ENCODE assay signal across 1 cellular context in the genomic region with DNA sequence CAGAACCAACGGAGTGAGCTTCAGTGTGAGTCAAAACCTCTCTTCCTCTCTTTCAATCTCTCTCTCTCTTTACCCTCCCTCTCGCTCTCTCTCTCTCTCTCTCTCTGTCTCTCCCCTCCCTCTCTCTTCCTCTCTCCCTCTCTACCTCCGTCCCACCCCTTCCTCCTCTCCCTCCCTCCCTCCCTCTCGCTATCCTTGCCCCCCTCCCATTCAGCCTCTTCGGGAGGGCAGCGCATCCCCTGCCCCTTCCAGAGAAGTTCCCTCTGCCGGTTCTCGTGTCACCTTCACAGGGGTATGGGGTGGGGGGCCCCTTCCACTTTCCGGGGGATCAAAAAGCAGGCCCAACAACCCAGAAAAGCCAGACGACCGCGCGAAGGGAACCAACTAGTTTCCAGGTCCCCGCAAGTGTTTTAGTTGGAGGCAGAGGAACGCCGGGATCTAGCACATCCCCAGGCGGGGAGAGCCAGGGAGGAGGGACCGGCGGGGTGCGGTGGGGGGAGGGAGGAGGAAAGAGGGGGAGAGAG.
TF ChIP-seq lines count a peak whose summit lies in the region.

No MANE protein-coding gene starts in this region.

TF ChIP-seq in SK-N-SH, 30 proteins besides CTCF, POLR2A, EP300 and RAD21 (continued from another document):
- TF ChIP-seq, protein P1, sequence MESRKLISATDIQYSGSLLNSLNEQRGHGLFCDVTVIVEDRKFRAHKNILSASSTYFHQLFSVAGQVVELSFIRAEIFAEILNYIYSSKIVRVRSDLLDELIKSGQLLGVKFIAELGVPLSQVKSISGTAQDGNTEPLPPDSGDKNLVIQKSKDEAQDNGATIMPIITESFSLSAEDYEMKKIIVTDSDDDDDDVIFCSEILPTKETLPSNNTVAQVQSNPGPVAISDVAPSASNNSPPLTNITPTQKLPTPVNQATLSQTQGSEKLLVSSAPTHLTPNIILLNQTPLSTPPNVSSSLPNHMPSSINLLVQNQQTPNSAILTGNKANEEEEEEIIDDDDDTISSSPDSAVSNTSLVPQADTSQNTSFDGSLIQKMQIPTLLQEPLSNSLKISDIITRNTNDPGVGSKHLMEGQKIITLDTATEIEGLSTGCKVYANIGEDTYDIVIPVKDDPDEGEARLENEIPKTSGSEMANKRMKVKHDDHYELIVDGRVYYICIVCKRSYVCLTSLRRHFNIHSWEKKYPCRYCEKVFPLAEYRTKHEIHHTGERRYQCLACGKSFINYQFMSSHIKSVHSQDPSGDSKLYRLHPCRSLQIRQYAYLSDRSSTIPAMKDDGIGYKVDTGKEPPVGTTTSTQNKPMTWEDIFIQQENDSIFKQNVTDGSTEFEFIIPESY (IDR thresholded peaks at IDR 0.05; ENCODE audit: borderline replicate concordance, low read depth): no peak
- TF ChIP-seq EZH2phosphoT487 (IDR thresholded peaks at IDR 0.05; ENCODE audit: borderline replicate concordance, low read depth) (no peak), GABPA (IDR thresholded peaks at IDR 0.05; ENCODE audit: low read depth) (no peak)
